In genomic region chr3:149393355-149394165, GRCh38 we compare ENCODE assay signal across 8 cellular contexts. TPM values are rescaled to one million over a fixed set of nuclear protein-coding genes. Genes with fewer than 3 reads are reported as not detected.
A peak's percentile ranks its signal among the peaks of the same experiment; 100 is the strongest.
DNase-seq lines count a peak whose midpoint lies in the region; ATAC-seq, FAIRE-seq and TF ChIP-seq lines count a peak whose summit lies in the region.

No MANE protein-coding gene starts in this region.

- DNase-seq in AG08395 (ENCODE audit: low spot score), result peak; percentile 78
- DNase-seq in NCI-H2029 treated with DMSO at 0.1 percent for 48 hours (lab: John Stamatoyannopoulos, UW), result peak; percentile 80
- peak; percentile 82 for DNase-seq in fibroblast of villous mesenchyme (ENCODE audit: low read depth)
- peak in 29 of 56 donors; percentile 0 to 65 (median 14) for DNase-seq in nucleus accumbens (lab: John Stamatoyannopoulos, UW)

- no peak overlapping the region for H3K4me3 ChIP-seq in fibroblast of villous mesenchyme (ENCODE audit: low read depth, low read length)

- FAIRE-seq in TTC549 (lab: Jason Lieb, UNC), result peak; percentile 88

- ATAC-seq in GM18502 (IDR thresholded peaks at IDR 0.05; ENCODE audit: poor library complexity, unreplicated experiment), result peak; percentile 86
- ATAC-seq in HG02970 (IDR thresholded peaks at IDR 0.05; ENCODE audit: low FRiP score, unreplicated experiment), result peak; percentile 65
- ATAC-seq in HG03457 (IDR thresholded peaks at IDR 0.05; ENCODE audit: unreplicated experiment), result no peak

- TF ChIP-seq CTCF in fibroblast of villous mesenchyme (IDR thresholded peaks at IDR 0.05; ENCODE audit: insufficient read depth, low read depth, low read length), result peak; percentile 94

RNA-seq across cellular contexts. Expression of gene TM4SF1, which starts 16.1 kb away (rescaled TPM):
- total RNA-seq in fibroblast of villous mesenchyme, result 52.2 and 80.3 TPM in 2 replicates

Comparison
In these comparisons a context has a peak if more than half of its experiments do, and no peak if none do; other contexts are left out.
1. DNase-seq: peak in every context shown above with its lines; median percentile 82 in fibroblast of villous mesenchyme; 80 in NCI-H2029 treated with DMSO at 0.1 percent for 48 hours; 78 in AG08395; 14 in nucleus accumbens.